In the genomic region with DNA sequence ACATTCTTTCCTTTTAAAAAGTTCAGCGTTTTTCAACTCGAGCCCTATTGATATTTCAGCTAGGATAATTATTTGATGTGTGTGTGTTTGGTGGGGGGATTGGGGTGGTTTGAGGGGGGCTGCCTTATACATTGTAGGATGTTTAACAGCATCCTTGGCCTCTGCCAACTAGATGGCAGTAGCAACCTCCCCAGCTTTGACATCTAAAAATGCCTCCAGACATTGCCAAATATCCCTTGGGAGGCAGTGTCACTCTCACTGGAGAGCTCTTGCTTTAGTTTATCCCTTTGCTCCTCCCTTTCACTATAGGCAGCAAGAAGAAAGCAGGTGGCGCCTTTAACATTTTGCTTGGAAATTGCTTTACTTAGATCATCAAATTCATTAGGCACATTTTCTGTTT, we compare ENCODE assay signal across 1 cellular context.
TF ChIP-seq lines count a peak whose summit lies in the region.

No MANE protein-coding gene starts in this region.

TF ChIP-seq in HepG2, 621 proteins besides CTCF, POLR2A, EP300 and RAD21:
- TF ChIP-seq ZBTB7A (CRISPR knock-in tag; IDR thresholded peaks at IDR 0.05) = no peak
- TF ChIP-seq, protein P1, sequence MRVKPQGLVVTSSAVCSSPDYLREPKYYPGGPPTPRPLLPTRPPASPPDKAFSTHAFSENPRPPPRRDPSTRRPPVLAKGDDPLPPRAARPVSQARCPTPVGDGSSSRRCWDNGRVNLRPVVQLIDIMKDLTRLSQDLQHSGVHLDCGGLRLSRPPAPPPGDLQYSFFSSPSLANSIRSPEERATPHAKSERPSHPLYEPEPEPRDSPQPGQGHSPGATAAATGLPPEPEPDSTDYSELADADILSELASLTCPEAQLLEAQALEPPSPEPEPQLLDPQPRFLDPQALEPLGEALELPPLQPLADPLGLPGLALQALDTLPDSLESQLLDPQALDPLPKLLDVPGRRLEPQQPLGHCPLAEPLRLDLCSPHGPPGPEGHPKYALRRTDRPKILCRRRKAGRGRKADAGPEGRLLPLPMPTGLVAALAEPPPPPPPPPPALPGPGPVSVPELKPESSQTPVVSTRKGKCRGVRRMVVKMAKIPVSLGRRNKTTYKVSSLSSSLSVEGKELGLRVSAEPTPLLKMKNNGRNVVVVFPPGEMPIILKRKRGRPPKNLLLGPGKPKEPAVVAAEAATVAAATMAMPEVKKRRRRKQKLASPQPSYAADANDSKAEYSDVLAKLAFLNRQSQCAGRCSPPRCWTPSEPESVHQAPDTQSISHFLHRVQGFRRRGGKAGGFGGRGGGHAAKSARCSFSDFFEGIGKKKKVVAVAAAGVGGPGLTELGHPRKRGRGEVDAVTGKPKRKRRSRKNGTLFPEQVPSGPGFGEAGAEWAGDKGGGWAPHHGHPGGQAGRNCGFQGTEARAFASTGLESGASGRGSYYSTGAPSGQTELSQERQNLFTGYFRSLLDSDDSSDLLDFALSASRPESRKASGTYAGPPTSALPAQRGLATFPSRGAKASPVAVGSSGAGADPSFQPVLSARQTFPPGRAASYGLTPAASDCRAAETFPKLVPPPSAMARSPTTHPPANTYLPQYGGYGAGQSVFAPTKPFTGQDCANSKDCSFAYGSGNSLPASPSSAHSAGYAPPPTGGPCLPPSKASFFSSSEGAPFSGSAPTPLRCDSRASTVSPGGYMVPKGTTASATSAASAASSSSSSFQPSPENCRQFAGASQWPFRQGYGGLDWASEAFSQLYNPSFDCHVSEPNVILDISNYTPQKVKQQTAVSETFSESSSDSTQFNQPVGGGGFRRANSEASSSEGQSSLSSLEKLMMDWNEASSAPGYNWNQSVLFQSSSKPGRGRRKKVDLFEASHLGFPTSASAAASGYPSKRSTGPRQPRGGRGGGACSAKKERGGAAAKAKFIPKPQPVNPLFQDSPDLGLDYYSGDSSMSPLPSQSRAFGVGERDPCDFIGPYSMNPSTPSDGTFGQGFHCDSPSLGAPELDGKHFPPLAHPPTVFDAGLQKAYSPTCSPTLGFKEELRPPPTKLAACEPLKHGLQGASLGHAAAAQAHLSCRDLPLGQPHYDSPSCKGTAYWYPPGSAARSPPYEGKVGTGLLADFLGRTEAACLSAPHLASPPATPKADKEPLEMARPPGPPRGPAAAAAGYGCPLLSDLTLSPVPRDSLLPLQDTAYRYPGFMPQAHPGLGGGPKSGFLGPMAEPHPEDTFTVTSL (CRISPR knock-in tag; IDR thresholded peaks at IDR 0.05; ENCODE audit: borderline replicate concordance) = no peak
- no peak for TF ChIP-seq ATF7-NPFF (CRISPR knock-in tag; IDR thresholded peaks at IDR 0.05; ENCODE audit: low read depth)
- TF ChIP-seq, protein P2, sequence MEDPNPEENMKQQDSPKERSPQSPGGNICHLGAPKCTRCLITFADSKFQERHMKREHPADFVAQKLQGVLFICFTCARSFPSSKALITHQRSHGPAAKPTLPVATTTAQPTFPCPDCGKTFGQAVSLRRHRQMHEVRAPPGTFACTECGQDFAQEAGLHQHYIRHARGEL (CRISPR knock-in tag; IDR thresholded peaks at IDR 0.05) = no peak
- no peak for TF ChIP-seq RARA (CRISPR knock-in tag; IDR thresholded peaks at IDR 0.05)
- TF ChIP-seq, protein P3, sequence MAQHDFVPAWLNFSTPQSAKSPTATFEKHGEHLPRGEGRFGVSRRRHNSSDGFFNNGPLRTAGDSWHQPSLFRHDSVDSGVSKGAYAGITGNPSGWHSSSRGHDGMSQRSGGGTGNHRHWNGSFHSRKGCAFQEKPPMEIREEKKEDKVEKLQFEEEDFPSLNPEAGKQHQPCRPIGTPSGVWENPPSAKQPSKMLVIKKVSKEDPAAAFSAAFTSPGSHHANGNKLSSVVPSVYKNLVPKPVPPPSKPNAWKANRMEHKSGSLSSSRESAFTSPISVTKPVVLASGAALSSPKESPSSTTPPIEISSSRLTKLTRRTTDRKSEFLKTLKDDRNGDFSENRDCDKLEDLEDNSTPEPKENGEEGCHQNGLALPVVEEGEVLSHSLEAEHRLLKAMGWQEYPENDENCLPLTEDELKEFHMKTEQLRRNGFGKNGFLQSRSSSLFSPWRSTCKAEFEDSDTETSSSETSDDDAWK (CRISPR knock-in tag; IDR thresholded peaks at IDR 0.05) = no peak
- no peak for TF ChIP-seq NFE2 (CRISPR knock-in tag; IDR thresholded peaks at IDR 0.05)
- no peak for TF ChIP-seq SMAD1 (CRISPR knock-in tag; IDR thresholded peaks at IDR 0.05; ENCODE audit: borderline replicate concordance, low read depth)
- no peak for TF ChIP-seq ZNF451 (CRISPR knock-in tag; IDR thresholded peaks at IDR 0.05)
- TF ChIP-seq ZNF724P (CRISPR knock-in tag; IDR thresholded peaks at IDR 0.05; ENCODE audit: borderline replicate concordance) = no peak
- TF ChIP-seq, protein P4, sequence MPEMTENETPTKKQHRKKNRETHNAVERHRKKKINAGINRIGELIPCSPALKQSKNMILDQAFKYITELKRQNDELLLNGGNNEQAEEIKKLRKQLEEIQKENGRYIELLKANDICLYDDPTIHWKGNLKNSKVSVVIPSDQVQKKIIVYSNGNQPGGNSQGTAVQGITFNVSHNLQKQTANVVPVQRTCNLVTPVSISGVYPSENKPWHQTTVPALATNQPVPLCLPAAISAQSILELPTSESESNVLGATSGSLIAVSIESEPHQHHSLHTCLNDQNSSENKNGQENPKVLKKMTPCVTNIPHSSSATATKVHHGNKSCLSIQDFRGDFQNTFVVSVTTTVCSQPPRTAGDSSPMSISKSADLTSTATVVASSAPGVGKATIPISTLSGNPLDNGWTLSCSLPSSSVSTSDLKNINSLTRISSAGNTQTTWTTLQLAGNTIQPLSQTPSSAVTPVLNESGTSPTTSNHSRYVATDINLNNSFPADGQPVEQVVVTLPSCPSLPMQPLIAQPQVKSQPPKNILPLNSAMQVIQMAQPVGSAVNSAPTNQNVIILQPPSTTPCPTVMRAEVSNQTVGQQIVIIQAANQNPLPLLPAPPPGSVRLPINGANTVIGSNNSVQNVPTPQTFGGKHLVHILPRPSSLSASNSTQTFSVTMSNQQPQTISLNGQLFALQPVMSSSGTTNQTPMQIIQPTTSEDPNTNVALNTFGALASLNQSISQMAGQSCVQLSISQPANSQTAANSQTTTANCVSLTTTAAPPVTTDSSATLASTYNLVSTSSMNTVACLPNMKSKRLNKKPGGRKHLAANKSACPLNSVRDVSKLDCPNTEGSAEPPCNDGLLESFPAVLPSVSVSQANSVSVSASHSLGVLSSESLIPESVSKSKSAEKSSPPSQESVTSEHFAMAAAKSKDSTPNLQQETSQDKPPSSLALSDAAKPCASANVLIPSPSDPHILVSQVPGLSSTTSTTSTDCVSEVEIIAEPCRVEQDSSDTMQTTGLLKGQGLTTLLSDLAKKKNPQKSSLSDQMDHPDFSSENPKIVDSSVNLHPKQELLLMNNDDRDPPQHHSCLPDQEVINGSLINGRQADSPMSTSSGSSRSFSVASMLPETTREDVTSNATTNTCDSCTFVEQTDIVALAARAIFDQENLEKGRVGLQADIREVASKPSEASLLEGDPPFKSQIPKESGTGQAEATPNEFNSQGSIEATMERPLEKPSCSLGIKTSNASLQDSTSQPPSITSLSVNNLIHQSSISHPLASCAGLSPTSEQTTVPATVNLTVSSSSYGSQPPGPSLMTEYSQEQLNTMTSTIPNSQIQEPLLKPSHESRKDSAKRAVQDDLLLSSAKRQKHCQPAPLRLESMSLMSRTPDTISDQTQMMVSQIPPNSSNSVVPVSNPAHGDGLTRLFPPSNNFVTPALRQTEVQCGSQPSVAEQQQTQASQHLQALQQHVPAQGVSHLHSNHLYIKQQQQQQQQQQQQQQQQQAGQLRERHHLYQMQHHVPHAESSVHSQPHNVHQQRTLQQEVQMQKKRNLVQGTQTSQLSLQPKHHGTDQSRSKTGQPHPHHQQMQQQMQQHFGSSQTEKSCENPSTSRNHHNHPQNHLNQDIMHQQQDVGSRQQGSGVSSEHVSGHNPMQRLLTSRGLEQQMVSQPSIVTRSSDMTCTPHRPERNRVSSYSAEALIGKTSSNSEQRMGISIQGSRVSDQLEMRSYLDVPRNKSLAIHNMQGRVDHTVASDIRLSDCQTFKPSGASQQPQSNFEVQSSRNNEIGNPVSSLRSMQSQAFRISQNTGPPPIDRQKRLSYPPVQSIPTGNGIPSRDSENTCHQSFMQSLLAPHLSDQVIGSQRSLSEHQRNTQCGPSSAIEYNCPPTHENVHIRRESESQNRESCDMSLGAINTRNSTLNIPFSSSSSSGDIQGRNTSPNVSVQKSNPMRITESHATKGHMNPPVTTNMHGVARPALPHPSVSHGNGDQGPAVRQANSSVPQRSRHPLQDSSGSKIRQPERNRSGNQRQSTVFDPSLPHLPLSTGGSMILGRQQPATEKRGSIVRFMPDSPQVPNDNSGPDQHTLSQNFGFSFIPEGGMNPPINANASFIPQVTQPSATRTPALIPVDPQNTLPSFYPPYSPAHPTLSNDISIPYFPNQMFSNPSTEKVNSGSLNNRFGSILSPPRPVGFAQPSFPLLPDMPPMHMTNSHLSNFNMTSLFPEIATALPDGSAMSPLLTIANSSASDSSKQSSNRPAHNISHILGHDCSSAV (CRISPR knock-in tag; IDR thresholded peaks at IDR 0.05; ENCODE audit: borderline replicate concordance) = no peak
- TF ChIP-seq, protein P5, sequence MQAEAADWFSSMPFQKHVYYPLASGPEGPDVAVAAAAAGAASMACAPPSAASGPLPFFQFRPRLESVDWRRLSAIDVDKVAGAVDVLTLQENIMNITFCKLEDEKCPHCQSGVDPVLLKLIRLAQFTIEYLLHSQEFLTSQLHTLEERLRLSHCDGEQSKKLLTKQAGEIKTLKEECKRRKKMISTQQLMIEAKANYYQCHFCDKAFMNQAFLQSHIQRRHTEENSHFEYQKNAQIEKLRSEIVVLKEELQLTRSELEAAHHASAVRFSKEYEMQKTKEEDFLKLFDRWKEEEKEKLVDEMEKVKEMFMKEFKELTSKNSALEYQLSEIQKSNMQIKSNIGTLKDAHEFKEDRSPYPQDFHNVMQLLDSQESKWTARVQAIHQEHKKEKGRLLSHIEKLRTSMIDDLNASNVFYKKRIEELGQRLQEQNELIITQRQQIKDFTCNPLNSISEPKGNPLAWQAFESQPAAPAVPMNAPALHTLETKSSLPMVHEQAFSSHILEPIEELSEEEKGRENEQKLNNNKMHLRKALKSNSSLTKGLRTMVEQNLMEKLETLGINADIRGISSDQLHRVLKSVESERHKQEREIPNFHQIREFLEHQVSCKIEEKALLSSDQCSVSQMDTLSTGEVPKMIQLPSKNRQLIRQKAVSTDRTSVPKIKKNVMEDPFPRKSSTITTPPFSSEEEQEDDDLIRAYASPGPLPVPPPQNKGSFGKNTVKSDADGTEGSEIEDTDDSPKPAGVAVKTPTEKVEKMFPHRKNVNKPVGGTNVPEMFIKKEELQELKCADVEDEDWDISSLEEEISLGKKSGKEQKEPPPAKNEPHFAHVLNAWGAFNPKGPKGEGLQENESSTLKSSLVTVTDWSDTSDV (CRISPR knock-in tag; IDR thresholded peaks at IDR 0.05) = no peak
- no peak for TF ChIP-seq MTA3 (CRISPR knock-in tag; IDR thresholded peaks at IDR 0.05)
